Comparison of ENCODE assay signal across 8 cellular contexts in genomic region chr5:98768160-98769005, GRCh38. TPM values are rescaled to one million over a fixed set of nuclear protein-coding genes. Genes with fewer than 3 reads are reported as not detected.
DNase-seq lines count a peak whose midpoint lies in the region; ATAC-seq, FAIRE-seq and TF ChIP-seq lines count a peak whose summit lies in the region.

No MANE protein-coding gene starts in this region.

- H3K4me3 Mint-ChIP-seq in activated CD4-positive, alpha-beta T cell treated with anti-CD3 and anti-CD28 coated beads, Interleukin-2, amount 10 ng/mL, durations not matched to agents 7 days and 5 days = peak overlapping the region; percentile 62

- H3K36me3 Mint-ChIP-seq in activated CD4-positive, alpha-beta T cell treated with anti-CD3 and anti-CD28 coated beads, Interleukin-2, amount 10 ng/mL, durations not matched to agents 7 days and 5 days (ENCODE audit: low read depth) = no peaks in the 10 kb centered on the region

- TF ChIP-seq POLR2A in GM12892 (IDR thresholded peaks at IDR 0.05; ENCODE audit: low read depth, low read length) (no peak), erythroblast (IDR thresholded peaks at IDR 0.05; ENCODE audit: low read length) (no peak)

- ATAC-seq in HG02870 (IDR thresholded peaks at IDR 0.05; ENCODE audit: unreplicated experiment) = peak; percentile 42

- CTCF ChIA-PET in activated CD4-positive, alpha-beta T cell treated with anti-CD3 and anti-CD28 coated beads, Interleukin-2, amount 10 ng/mL, durations not matched to agents 7 days and 5 days (lab: Charles Lee) = interaction anchor here (0.5 to 1.6 kb wide), 10 partner anchors 9 to 1538 kb away, joined by 3 to 11 read pairs (median 3); no protein-coding TSS in a partner anchor

- POLR2A ChIA-PET in activated CD4-positive, alpha-beta T cell treated with anti-CD3 and anti-CD28 coated beads, Interleukin-2, amount 10 ng/mL, durations not matched to agents 7 days and 5 days (lab: Charles Lee) = no interaction called here

- peak overlapping the region; percentile 71 for H3K27ac ChIP-seq in substantia nigra (ENCODE audit: low read depth, low read length, poor library complexity, severe bottlenecking)

- H3K27me3 Mint-ChIP-seq in activated CD4-positive, alpha-beta T cell treated with anti-CD3 and anti-CD28 coated beads, Interleukin-2, amount 10 ng/mL, durations not matched to agents 7 days and 5 days = peaks cover 77% of the 10 kb centered on the region

- peak; percentile 53 for DNase-seq in AG08396 (ENCODE audit: low spot score)
- DNase-seq in GM12892 (ENCODE audit: insufficient read length) = no peak
- peak; percentile 16 to 55 for DNase-seq in NCI-H187 (lab: John Stamatoyannopoulos, UW)
- peak; percentile 31 for DNase-seq in activated CD4-positive, alpha-beta T cell treated with anti-CD3 and anti-CD28 coated beads, Interleukin-2, amount 10 ng/mL, durations not matched to agents 7 days and 5 days
- peak; percentile 25 to 41 for DNase-seq in erythroblast (lab: John Stamatoyannopoulos, UW)
- peak; percentile 55 for DNase-seq in middle frontal gyrus (ENCODE audit: extremely low spot score, low spot score)
- DNase-seq in substantia nigra (lab: John Stamatoyannopoulos, UW) = peak in 40 of 49 donors; percentile 5 to 70 (median 42)

- H3K4me1 Mint-ChIP-seq in activated CD4-positive, alpha-beta T cell treated with anti-CD3 and anti-CD28 coated beads, Interleukin-2, amount 10 ng/mL, durations not matched to agents 7 days and 5 days = peaks cover 45% of the 10 kb centered on the region

- H3K27ac Mint-ChIP-seq in activated CD4-positive, alpha-beta T cell treated with anti-CD3 and anti-CD28 coated beads, Interleukin-2, amount 10 ng/mL, durations not matched to agents 7 days and 5 days = no peak overlapping the region

- FAIRE-seq in GM12892 (lab: Jason Lieb, UNC) = peak; percentile 81

- no peaks in the 10 kb centered on the region for H3K9me3 Mint-ChIP-seq in activated CD4-positive, alpha-beta T cell treated with anti-CD3 and anti-CD28 coated beads, Interleukin-2, amount 10 ng/mL, durations not matched to agents 7 days and 5 days

RNA-seq across cellular contexts. Expression of gene RGMB, which starts 5.1 kb away (rescaled TPM):
- polyA plus RNA-seq in GM12892 (2012; ENCODE audit: missing spikeins) = 3.9 TPM
- total RNA-seq in activated CD4-positive, alpha-beta T cell treated with anti-CD3 and anti-CD28 coated beads, Interleukin-2, amount 10 ng/mL, durations not matched to agents 7 days and 5 days = 1 to 10 TPM; 1.4 to 1.7 TPM
